24 cellular contexts compared by ENCODE assay signal in the genomic region with DNA sequence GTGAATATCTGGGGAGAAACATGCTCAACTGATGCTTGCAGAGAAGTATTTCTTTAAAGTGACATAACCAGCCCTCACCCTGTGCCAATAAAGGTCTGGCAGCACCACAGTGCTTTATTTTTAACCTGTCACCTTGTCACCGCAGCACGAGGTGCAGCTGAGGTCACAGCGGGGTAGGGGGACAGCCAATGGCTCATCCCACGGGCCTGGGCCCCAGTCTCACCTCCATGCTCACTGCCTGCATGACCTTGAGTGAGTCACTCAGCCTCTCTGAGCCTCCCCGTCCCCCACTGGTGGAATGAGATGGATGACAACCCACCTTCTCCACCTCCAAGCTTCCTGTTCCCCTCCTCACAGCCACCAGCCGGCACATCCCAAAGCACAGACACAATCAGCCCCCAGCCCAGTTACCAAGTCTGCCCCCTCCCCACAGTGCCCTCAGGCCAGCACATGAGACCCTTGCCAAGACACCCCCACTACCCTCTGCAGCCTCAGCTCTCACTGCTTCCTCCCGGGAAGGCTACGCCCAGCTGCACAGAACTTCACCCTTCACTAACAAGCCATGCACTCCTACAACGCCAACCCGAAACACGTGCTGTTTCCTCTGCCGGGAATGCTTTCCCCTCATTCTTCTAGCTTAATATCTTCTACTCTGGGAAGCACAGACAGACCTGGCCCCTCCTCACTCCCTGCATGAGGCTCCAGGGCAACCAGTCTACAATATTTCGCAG.
"Had no signal": no experiment of that assay in that cellular context is flagged by ENCODE, and none has a peak within 500 bp of the region (broad histone marks: within the 10 kb centered on the region; RNA-seq: fewer than 3 reads in every experiment).

No MANE protein-coding gene starts in this region.

- ATAC-seq: esophagus mucosa; lower lobe of right lung; natural killer cell; stimulated activated memory B cell treated with anti-CD40 and anti-IgM and Interleukin-4, amounts not matched to agents 10 μg/mL and 1 μg/mL and 100 μg/mL, for 72 hours; stimulated activated naive CD8-positive, alpha-beta T cell treated with anti-CD3 and anti-CD28 coated beads, Interleukin-15, amount 100 ng/mL, for 72 hours; upper lobe of right lung had no signal

- H3K36me3 ChIP-seq: brain microvascular endothelial cell, lower lobe of right lung, upper lobe of right lung had no signal

- H3K27me3 ChIP-seq: upper lobe of right lung had no signal

- FAIRE-seq: astrocyte, islet of Langerhans had no signal

- H3K36me3 Mint-ChIP-seq: activated naive CD8-positive, alpha-beta T cell treated with anti-CD3 and anti-CD28 coated beads, Interleukin-2, amount 10 ng/mL, durations not matched to agents 7 days and 5 days; natural killer cell; stimulated activated memory B cell treated with anti-CD40 and anti-IgM and Interleukin-4, amounts not matched to agents 10 μg/mL and 1 μg/mL and 100 μg/mL, for 72 hours had no signal

- H3K4me3 Mint-ChIP-seq: activated naive CD8-positive, alpha-beta T cell treated with anti-CD3 and anti-CD28 coated beads, Interleukin-2, amount 10 ng/mL, durations not matched to agents 7 days and 5 days; dendritic cell treated with granulocyte-macrophage colony-stimulating factor and Interleukin-4, amounts not matched to agents 40 ng/mL and 50 ng/mL, for 4 days; endodermal cell; natural killer cell; stimulated activated memory B cell treated with anti-CD40 and anti-IgM and Interleukin-4, amounts not matched to agents 10 μg/mL and 1 μg/mL and 100 μg/mL, for 72 hours; stimulated activated naive CD8-positive, alpha-beta T cell treated with anti-CD3 and anti-CD28 coated beads, Interleukin-15, amount 100 ng/mL, for 72 hours had no signal

- H3K27ac ChIP-seq: brain microvascular endothelial cell, lower lobe of right lung, upper lobe of right lung had no signal

- H3K27ac Mint-ChIP-seq: activated naive CD8-positive, alpha-beta T cell treated with anti-CD3 and anti-CD28 coated beads, Interleukin-2, amount 10 ng/mL, durations not matched to agents 7 days and 5 days; dendritic cell treated with granulocyte-macrophage colony-stimulating factor and Interleukin-4, amounts not matched to agents 40 ng/mL and 50 ng/mL, for 4 days; endodermal cell; natural killer cell; stimulated activated memory B cell treated with anti-CD40 and anti-IgM and Interleukin-4, amounts not matched to agents 10 μg/mL and 1 μg/mL and 100 μg/mL, for 72 hours; stimulated activated naive CD8-positive, alpha-beta T cell treated with anti-CD3 and anti-CD28 coated beads, Interleukin-15, amount 100 ng/mL, for 72 hours had no signal

- H3K9me3 ChIP-seq: upper lobe of right lung had no signal

- H3K4me2 ChIP-seq: smooth muscle cell had no signal

- H3K4me3 ChIP-seq: lower lobe of right lung, smooth muscle cell, upper lobe of right lung had no signal

- DNase-seq: activated CD4-positive, alpha-beta T cell treated with anti-CD3 and anti-CD28 coated beads for 4 hours; activated CD4-positive, alpha-beta T cell treated with anti-CD3 and anti-CD28 coated beads, Interleukin-2, amount 50 U/mL, for 4 hours; activated effector memory CD4-positive, alpha-beta T cell treated with Interleukin-2 at 50 U/mL for 16 hours; activated naive CD4-positive, alpha-beta T cell treated with Interleukin-2 at 50 U/mL for 16 hours; activated naive CD8-positive, alpha-beta T cell treated with anti-CD3 and anti-CD28 coated beads, Interleukin-2, amount 10 ng/mL, durations not matched to agents 7 days and 5 days; brain microvascular endothelial cell; central memory CD4-positive, alpha-beta T cell; foreskin fibroblast; lower lobe of right lung; mesenchymal stem cell; natural killer cell; stimulated activated CD4-positive, alpha-beta T cell treated with anti-CD3 and anti-CD28 coated beads, Interleukin-1b, Interleukin-23, amount 100 ng/mL, for 48 hours; stimulated activated CD4-positive, alpha-beta T cell treated with anti-CD3 and anti-CD28 coated beads, Interleukin-4, amount 100 ng/mL, for 4 hours; stimulated activated CD8-positive, alpha-beta memory T cell treated with anti-CD3 and anti-CD28 coated beads, Interleukin-4, amount 100 ng/mL, for 48 hours; stimulated activated naive CD8-positive, alpha-beta T cell treated with anti-CD3 and anti-CD28 coated beads, Interleukin-15, amount 100 ng/mL, for 72 hours; substantia nigra; upper lobe of right lung had no signal

- H3K4me1 ChIP-seq: lower lobe of right lung, upper lobe of right lung had no signal

- H3K4me1 Mint-ChIP-seq: endodermal cell; stimulated activated naive CD8-positive, alpha-beta T cell treated with anti-CD3 and anti-CD28 coated beads, Interleukin-15, amount 100 ng/mL, for 72 hours had no signal
